8 cellular contexts compared by ENCODE assay signal in genomic region chr7:44796034-44796503, GRCh38. TPM values are rescaled to one million over a fixed set of nuclear protein-coding genes. Genes with fewer than 3 reads are reported as not detected.
DNase-seq lines count a peak whose midpoint lies in the region; ATAC-seq and TF ChIP-seq lines count a peak whose summit lies in the region.

No MANE protein-coding gene starts in this region.

- no peaks in the 10 kb centered on the region for H3K27me3 Mint-ChIP-seq in activated T-cell treated with anti-CD3 and anti-CD28 coated beads, Interleukin-2, amount 50 U/mL, for 24 hours

- peaks cover 0 to 29% (median 16%) of the 10 kb centered on the region in 9 donors for H3K36me3 ChIP-seq in heart right ventricle

- no peaks in the 10 kb centered on the region for H3K9me3 Mint-ChIP-seq in activated T-cell treated with anti-CD3 and anti-CD28 coated beads, Interleukin-2, amount 50 U/mL, for 24 hours
- no peaks in the 10 kb centered on the region for H3K9me3 Mint-ChIP-seq in activated naive CD4-positive, alpha-beta T cell treated with anti-CD3 and anti-CD28 coated beads, Interleukin-2, amount 50 U/mL, for 72 hours

- no peak for DNase-seq in activated T-cell treated with anti-CD3 and anti-CD28 coated beads, Interleukin-2, amount 50 U/mL, for 24 hours
- no peak for DNase-seq in activated T-cell treated with anti-CD3 and anti-CD28 coated beads, Interleukin-2, amount 50 U/mL, for 1 hour
- DNase-seq in NCI-H1694 treated with DMSO at 0.1 percent for 48 hours (lab: John Stamatoyannopoulos, UW) (peak; percentile 71), heart right ventricle (no peak), retina (peak; percentile 81)
- DNase-seq in activated naive CD4-positive, alpha-beta T cell treated with anti-CD3 and anti-CD28 coated beads, Interleukin-2, amount 50 U/mL, for 72 hours (ENCODE audit: low spot score in 2 of 2), result no peak
- DNase-seq in stimulated activated CD4-positive, alpha-beta T cell treated with anti-CD3 and anti-CD28 coated beads, Interleukin-2, amount 100 ng/mL, for 24 hours, result no peak

- H3K4me1 ChIP-seq in heart right ventricle, result peaks cover 0 to 38% (median 27%) of the 10 kb centered on the region in 9 donors

- H3K9me3 ChIP-seq in heart right ventricle, result no peaks in the 10 kb centered on the region

- no peaks in the 10 kb centered on the region for H3K27me3 ChIP-seq in heart right ventricle

- H3K4me3 ChIP-seq in heart right ventricle, result peak overlapping the region; percentile 50 to 86 (median 82)

- 1% methylated on average over 58 to 59 of the region's 59 CpGs for WGBS in heart right ventricle, 2 donors

- peak overlapping the region; percentile 98 for H3K27ac Mint-ChIP-seq in activated T-cell treated with anti-CD3 and anti-CD28 coated beads, Interleukin-2, amount 50 U/mL, for 24 hours
- H3K27ac Mint-ChIP-seq in activated naive CD4-positive, alpha-beta T cell treated with anti-CD3 and anti-CD28 coated beads, Interleukin-2, amount 50 U/mL, for 72 hours, result peak overlapping the region; percentile 95 to 97

- H3K4me1 Mint-ChIP-seq in activated T-cell treated with anti-CD3 and anti-CD28 coated beads, Interleukin-2, amount 50 U/mL, for 24 hours (ENCODE audit: low read depth), result peaks cover 25% of the 10 kb centered on the region

- TF ChIP-seq CTCF in heart right ventricle (IDR thresholded peaks at IDR 0.05), result no peak

- ATAC-seq in HG02623 (IDR thresholded peaks at IDR 0.05; ENCODE audit: unreplicated experiment) (peak; percentile 15), heart right ventricle (peak in 6 of 8 donors; percentile 0 to 9 (median 2))
- ATAC-seq in activated naive CD4-positive, alpha-beta T cell treated with anti-CD3 and anti-CD28 coated beads, Interleukin-2, amount 50 U/mL, for 72 hours, result peak in 1 of 2 donors; percentile 37

- peak overlapping the region; percentile 97 to 100 (median 100) for H3K27ac ChIP-seq in heart right ventricle

- H3K4me3 Mint-ChIP-seq in activated T-cell treated with anti-CD3 and anti-CD28 coated beads, Interleukin-2, amount 50 U/mL, for 24 hours, result peak overlapping the region; percentile 96

- intact Hi-C loops in heart right ventricle (cut with DNase I), result loop anchor here in 7 of 10 donors (1.0 to 10.0 kb wide), 9 partner anchors 34 to 51 kb away; partner anchors contain the start of genes H2AZ2 (in 4 of the 7) and ZMIZ2 (in 3 of the 7)

- peaks cover 51% of the 10 kb centered on the region for H3K36me3 Mint-ChIP-seq in activated T-cell treated with anti-CD3 and anti-CD28 coated beads, Interleukin-2, amount 50 U/mL, for 24 hours (ENCODE audit: low read depth)
- H3K36me3 Mint-ChIP-seq in activated naive CD4-positive, alpha-beta T cell treated with anti-CD3 and anti-CD28 coated beads, Interleukin-2, amount 50 U/mL, for 72 hours, result peaks cover 36 to 38% of the 10 kb centered on the region in 2 donors

RNA-seq across cellular contexts. Expression of gene PPIA, which starts 0.4 kb away (rescaled TPM):
- 1,000 to 10,000 TPM; 2,757 to 2,768 TPM for total RNA-seq in activated naive CD4-positive, alpha-beta T cell treated with anti-CD3 and anti-CD28 coated beads, Interleukin-2, amount 50 U/mL, for 72 hours
- total RNA-seq in heart right ventricle, result 100 to 1,000 TPM; 355 to 728 (median 423) TPM
- polyA plus RNA-seq in heart right ventricle, result 1,000 to 10,000 TPM; 1,028 to 3,654 TPM

RNA-seq across cellular contexts. Expression of gene ZMIZ2, which starts 47.4 kb away (rescaled TPM):
- 100 to 1,000 TPM; 124 to 176 TPM for total RNA-seq in activated naive CD4-positive, alpha-beta T cell treated with anti-CD3 and anti-CD28 coated beads, Interleukin-2, amount 50 U/mL, for 72 hours
- total RNA-seq in heart right ventricle, result 10 to 100 TPM; 38.9 to 80.4 (median 47.9) TPM
- polyA plus RNA-seq in heart right ventricle, result 10 to 100 TPM; 26.3 to 87.3 TPM

RNA-seq across cellular contexts. Expression of gene H2AZ2, which starts 51.8 kb away (rescaled TPM):
- 100 to 1,000 TPM; 264 to 330 TPM for total RNA-seq in activated naive CD4-positive, alpha-beta T cell treated with anti-CD3 and anti-CD28 coated beads, Interleukin-2, amount 50 U/mL, for 72 hours
- total RNA-seq in heart right ventricle, result 100 to 1,000 TPM; 206 to 280 (median 259) TPM
- polyA plus RNA-seq in heart right ventricle, result 100 to 1,000 TPM; 109 to 131 TPM

Comparison
In these comparisons a context has a peak if more than half of its experiments do, and no peak if none do; other contexts are left out.
1. DNase-seq: peak in NCI-H1694 treated with DMSO at 0.1 percent for 48 hours (single experiment) and retina (single experiment); none in activated T-cell treated with anti-CD3 and anti-CD28 coated beads, Interleukin-2, amount 50 U/mL, for 24 hours (single experiment), activated T-cell treated with anti-CD3 and anti-CD28 coated beads, Interleukin-2, amount 50 U/mL, for 1 hour (single experiment), activated naive CD4-positive, alpha-beta T cell treated with anti-CD3 and anti-CD28 coated beads, Interleukin-2, amount 50 U/mL, for 72 hours (0 of 2), heart right ventricle (0 of 2) and stimulated activated CD4-positive, alpha-beta T cell treated with anti-CD3 and anti-CD28 coated beads, Interleukin-2, amount 100 ng/mL, for 24 hours (0 of 2).